ENCODE assay signal across 1 cellular context in the genomic region with DNA sequence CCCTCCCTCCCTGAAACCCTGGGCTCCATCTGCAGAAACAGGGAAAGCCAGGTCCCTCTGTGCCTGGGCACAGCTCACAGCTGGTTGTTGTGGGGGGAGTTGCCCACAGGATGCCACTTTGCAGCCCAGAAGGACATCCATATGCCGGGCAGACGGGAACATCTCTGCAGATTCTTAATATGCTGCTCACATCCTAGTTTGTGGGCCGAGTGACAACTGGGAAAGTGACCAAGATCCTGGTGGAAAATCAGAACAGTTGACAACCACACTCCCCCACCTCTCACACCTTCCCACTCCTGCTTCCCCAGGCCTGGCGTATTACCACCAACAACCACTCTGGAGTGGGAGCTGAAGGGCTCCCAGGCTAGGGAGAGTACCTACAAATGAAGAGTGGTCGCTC.
TF ChIP-seq lines count a peak whose summit lies in the region.

No MANE protein-coding gene starts in this region.

TF ChIP-seq in HCT116, 20 proteins besides CTCF, POLR2A, EP300 and RAD21 (continued from another document):
- TF ChIP-seq, protein P1, sequence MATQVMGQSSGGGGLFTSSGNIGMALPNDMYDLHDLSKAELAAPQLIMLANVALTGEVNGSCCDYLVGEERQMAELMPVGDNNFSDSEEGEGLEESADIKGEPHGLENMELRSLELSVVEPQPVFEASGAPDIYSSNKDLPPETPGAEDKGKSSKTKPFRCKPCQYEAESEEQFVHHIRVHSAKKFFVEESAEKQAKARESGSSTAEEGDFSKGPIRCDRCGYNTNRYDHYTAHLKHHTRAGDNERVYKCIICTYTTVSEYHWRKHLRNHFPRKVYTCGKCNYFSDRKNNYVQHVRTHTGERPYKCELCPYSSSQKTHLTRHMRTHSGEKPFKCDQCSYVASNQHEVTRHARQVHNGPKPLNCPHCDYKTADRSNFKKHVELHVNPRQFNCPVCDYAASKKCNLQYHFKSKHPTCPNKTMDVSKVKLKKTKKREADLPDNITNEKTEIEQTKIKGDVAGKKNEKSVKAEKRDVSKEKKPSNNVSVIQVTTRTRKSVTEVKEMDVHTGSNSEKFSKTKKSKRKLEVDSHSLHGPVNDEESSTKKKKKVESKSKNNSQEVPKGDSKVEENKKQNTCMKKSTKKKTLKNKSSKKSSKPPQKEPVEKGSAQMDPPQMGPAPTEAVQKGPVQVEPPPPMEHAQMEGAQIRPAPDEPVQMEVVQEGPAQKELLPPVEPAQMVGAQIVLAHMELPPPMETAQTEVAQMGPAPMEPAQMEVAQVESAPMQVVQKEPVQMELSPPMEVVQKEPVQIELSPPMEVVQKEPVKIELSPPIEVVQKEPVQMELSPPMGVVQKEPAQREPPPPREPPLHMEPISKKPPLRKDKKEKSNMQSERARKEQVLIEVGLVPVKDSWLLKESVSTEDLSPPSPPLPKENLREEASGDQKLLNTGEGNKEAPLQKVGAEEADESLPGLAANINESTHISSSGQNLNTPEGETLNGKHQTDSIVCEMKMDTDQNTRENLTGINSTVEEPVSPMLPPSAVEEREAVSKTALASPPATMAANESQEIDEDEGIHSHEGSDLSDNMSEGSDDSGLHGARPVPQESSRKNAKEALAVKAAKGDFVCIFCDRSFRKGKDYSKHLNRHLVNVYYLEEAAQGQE (IDR thresholded peaks at IDR 0.05; ENCODE audit: low read depth): no peak
- TF ChIP-seq CBX3 (IDR thresholded peaks at IDR 0.05; ENCODE audit: low read depth) (no peak), YY1 (IDR thresholded peaks at IDR 0.05; ENCODE audit: extremely low read depth, insufficient replicate concordance, low read depth, low read length) (no peak), EGR1 (IDR thresholded peaks at IDR 0.05; ENCODE audit: low read depth) (no peak), FOSL1 (IDR thresholded peaks at IDR 0.05; ENCODE audit: low read depth) (no peak)
- TF ChIP-seq, protein P2, sequence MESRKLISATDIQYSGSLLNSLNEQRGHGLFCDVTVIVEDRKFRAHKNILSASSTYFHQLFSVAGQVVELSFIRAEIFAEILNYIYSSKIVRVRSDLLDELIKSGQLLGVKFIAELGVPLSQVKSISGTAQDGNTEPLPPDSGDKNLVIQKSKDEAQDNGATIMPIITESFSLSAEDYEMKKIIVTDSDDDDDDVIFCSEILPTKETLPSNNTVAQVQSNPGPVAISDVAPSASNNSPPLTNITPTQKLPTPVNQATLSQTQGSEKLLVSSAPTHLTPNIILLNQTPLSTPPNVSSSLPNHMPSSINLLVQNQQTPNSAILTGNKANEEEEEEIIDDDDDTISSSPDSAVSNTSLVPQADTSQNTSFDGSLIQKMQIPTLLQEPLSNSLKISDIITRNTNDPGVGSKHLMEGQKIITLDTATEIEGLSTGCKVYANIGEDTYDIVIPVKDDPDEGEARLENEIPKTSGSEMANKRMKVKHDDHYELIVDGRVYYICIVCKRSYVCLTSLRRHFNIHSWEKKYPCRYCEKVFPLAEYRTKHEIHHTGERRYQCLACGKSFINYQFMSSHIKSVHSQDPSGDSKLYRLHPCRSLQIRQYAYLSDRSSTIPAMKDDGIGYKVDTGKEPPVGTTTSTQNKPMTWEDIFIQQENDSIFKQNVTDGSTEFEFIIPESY (IDR thresholded peaks at IDR 0.05; ENCODE audit: extremely low read depth, insufficient replicate concordance, low read length): no peak
TF ChIP-seq in HCT116: peak in this region for 0.
